Comparison of ENCODE assay signal across 12 cellular contexts in the genomic region with DNA sequence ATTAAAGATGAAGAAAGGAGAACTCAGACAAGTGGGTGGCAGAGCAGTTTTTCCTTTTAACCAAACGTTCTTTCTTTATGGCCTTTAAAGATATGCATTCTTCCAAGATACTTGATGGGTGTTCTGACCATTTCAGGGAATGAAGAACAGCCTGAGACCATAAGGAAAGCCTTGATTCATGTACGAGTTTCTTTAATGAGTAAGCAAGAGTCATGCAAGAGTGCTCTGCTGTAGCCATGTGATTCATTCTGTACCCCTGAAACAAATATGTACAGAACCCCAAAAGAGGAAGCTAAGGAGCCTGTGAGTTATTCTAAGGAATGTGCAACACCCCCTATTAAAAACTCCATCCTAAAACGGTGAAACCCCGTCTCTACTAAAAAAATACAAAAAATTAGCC.
DNase-seq lines count a peak whose midpoint lies in the region; ATAC-seq and TF ChIP-seq lines count a peak whose summit lies in the region.
"Had no signal": no experiment of that assay in that cellular context is flagged by ENCODE, and none has a peak within 500 bp of the region (broad histone marks: within the 10 kb centered on the region; RNA-seq: fewer than 3 reads in every experiment).

No MANE protein-coding gene starts in this region.

- no peak overlapping the region for H3K27ac Mint-ChIP-seq in activated T-helper 2 cell treated with anti-CD3 and anti-CD28 coated beads, Interferon-gamma antibody, Interleukin-2, Interleukin-4, amounts not matched to agents 10 μg/mL and 5 μg/mL and 100 μg/mL, durations not matched to agents 14 hours and 24 hours and 36 hours
- H3K27ac Mint-ChIP-seq: activated T-cell treated with anti-CD3 and anti-CD28 coated beads, Interleukin-2, amount 50 U/mL, for 24 hours had no signal

- H3K4me3 ChIP-seq in epithelial cell of esophagus (ENCODE audit: low read length): no peak overlapping the region
- H3K4me3 ChIP-seq: esophagus squamous epithelium had no signal

- no peak overlapping the region for H3K4me3 Mint-ChIP-seq in activated T-helper 2 cell treated with anti-CD3 and anti-CD28 coated beads, Interferon-gamma antibody, Interleukin-2, Interleukin-4, amounts not matched to agents 10 μg/mL and 5 μg/mL and 100 μg/mL, durations not matched to agents 14 hours and 24 hours and 36 hours (ENCODE audit: low read depth)
- H3K4me3 Mint-ChIP-seq: activated T-cell treated with anti-CD3 and anti-CD28 coated beads, Interleukin-2, amount 50 U/mL, for 24 hours had no signal

- H3K9me3 Mint-ChIP-seq in activated T-helper 2 cell treated with anti-CD3 and anti-CD28 coated beads, Interferon-gamma antibody, Interleukin-2, Interleukin-4, amounts not matched to agents 10 μg/mL and 5 μg/mL and 100 μg/mL, durations not matched to agents 14 hours and 24 hours and 36 hours: no peaks in the 10 kb centered on the region
- H3K9me3 Mint-ChIP-seq: activated T-cell treated with anti-CD3 and anti-CD28 coated beads, Interleukin-2, amount 50 U/mL, for 24 hours had no signal

- DNase-seq in AG08395 (ENCODE audit: low spot score) (peak; percentile 73), HPDE6-E6E7 (ENCODE audit: extremely low spot score) (peak; percentile 15), epithelial cell of esophagus (ENCODE audit: low read depth) (peak; percentile 61), NCI-H1417 (lab: John Stamatoyannopoulos, UW) (no peak)
- DNase-seq in activated naive CD4-positive, alpha-beta T cell treated with anti-CD3 and anti-CD28 coated beads, Interleukin-2, amount 50 U/mL, for 16 hours: no peak
- DNase-seq in activated T-helper 2 cell treated with anti-CD3 and anti-CD28 coated beads, Interferon-gamma antibody, Interleukin-2, Interleukin-4, amounts not matched to agents 10 μg/mL and 5 μg/mL and 100 μg/mL, durations not matched to agents 14 hours and 24 hours and 36 hours (ENCODE audit: low spot score): no peak
- DNase-seq: activated T-cell treated with anti-CD3 and anti-CD28 coated beads, Interleukin-2, amount 50 U/mL, for 24 hours; esophagus squamous epithelium; left cardiac atrium; NCI-H2107 had no signal

- no peaks in the 10 kb centered on the region for H3K36me3 Mint-ChIP-seq in activated T-helper 2 cell treated with anti-CD3 and anti-CD28 coated beads, Interferon-gamma antibody, Interleukin-2, Interleukin-4, amounts not matched to agents 10 μg/mL and 5 μg/mL and 100 μg/mL, durations not matched to agents 14 hours and 24 hours and 36 hours (ENCODE audit: low read depth)

- H3K4me1 Mint-ChIP-seq in activated T-helper 2 cell treated with anti-CD3 and anti-CD28 coated beads, Interferon-gamma antibody, Interleukin-2, Interleukin-4, amounts not matched to agents 10 μg/mL and 5 μg/mL and 100 μg/mL, durations not matched to agents 14 hours and 24 hours and 36 hours (ENCODE audit: low read depth): peaks cover 5% of the 10 kb centered on the region

- intact Hi-C loops in activated T-helper 2 cell treated with anti-CD3 and anti-CD28 coated beads, Interferon-gamma antibody, Interleukin-2, Interleukin-4, amounts not matched to agents 10 μg/mL and 5 μg/mL and 100 μg/mL, durations not matched to agents 14 hours and 24 hours and 36 hours (cut with micrococcal nuclease): no loop called here

- ATAC-seq in GM18867 (IDR thresholded peaks at IDR 0.05; ENCODE audit: unreplicated experiment) (peak; percentile 46), HG03097 (IDR thresholded peaks at IDR 0.05; ENCODE audit: low FRiP score, unreplicated experiment) (no peak)
- ATAC-seq: left cardiac atrium had no signal

- H3K27me3 Mint-ChIP-seq in activated T-helper 2 cell treated with anti-CD3 and anti-CD28 coated beads, Interferon-gamma antibody, Interleukin-2, Interleukin-4, amounts not matched to agents 10 μg/mL and 5 μg/mL and 100 μg/mL, durations not matched to agents 14 hours and 24 hours and 36 hours (ENCODE audit: low read depth): peaks cover 63% of the 10 kb centered on the region

- no peak for TF ChIP-seq CTCF in epithelial cell of esophagus (IDR thresholded peaks at IDR 0.05; ENCODE audit: insufficient read depth, low read depth, low read length, missing control alignments)

Comparison
In these comparisons a context has a peak if more than half of its experiments do, and no peak if none do; other contexts are left out.
1. DNase-seq: peak in AG08395 (single experiment), HPDE6-E6E7 (single experiment) and epithelial cell of esophagus (single experiment); none in activated naive CD4-positive, alpha-beta T cell treated with anti-CD3 and anti-CD28 coated beads, Interleukin-2, amount 50 U/mL, for 16 hours (single experiment), NCI-H1417 (0 of 3) and activated T-helper 2 cell treated with anti-CD3 and anti-CD28 coated beads, Interferon-gamma antibody, Interleukin-2, Interleukin-4, amounts not matched to agents 10 μg/mL and 5 μg/mL and 100 μg/mL, durations not matched to agents 14 hours and 24 hours and 36 hours (single experiment).